23 cellular contexts compared by ENCODE assay signal in genomic region chr1:232969791-232970190, GRCh38. TPM values are rescaled to one million over a fixed set of nuclear protein-coding genes. Genes with fewer than 3 reads are reported as not detected.
DNase-seq lines count a peak whose midpoint lies in the region; ATAC-seq and TF ChIP-seq lines count a peak whose summit lies in the region.
"Had no signal": no experiment of that assay in that cellular context is flagged by ENCODE, and none has a peak within 500 bp of the region (broad histone marks: within the 10 kb centered on the region; RNA-seq: fewer than 3 reads in every experiment).

No MANE protein-coding gene starts in this region.

- no peaks in the 10 kb centered on the region for H3K27me3 Mint-ChIP-seq in natural killer cell treated with Interleukin-12 subunit alpha and Interleukin-12 subunit beta and Interleukin-15 and Interleukin-18, amount 100 ng/mL, for 72 hours
- no peaks in the 10 kb centered on the region for H3K27me3 Mint-ChIP-seq in natural killer cell (ENCODE audit: low read depth in 2 of 2)
- H3K27me3 Mint-ChIP-seq in GM23338 (ENCODE audit: insufficient read depth, low read depth, poor library complexity) = no peaks in the 10 kb centered on the region
- H3K27me3 Mint-ChIP-seq: B cell; CD4-positive, CD25-positive, alpha-beta regulatory T cell had no signal

- peaks cover 19% of the 10 kb centered on the region for H3K9me3 Mint-ChIP-seq in natural killer cell treated with Interleukin-12 subunit alpha and Interleukin-12 subunit beta and Interleukin-15 and Interleukin-18, amount 100 ng/mL, for 72 hours
- H3K9me3 Mint-ChIP-seq in natural killer cell (peaks cover 4 to 9% of the 10 kb centered on the region in 2 donors), GM23338 (peaks cover 3% of the 10 kb centered on the region; the same call in 1 of the 3 replicates)

- H3K27ac Mint-ChIP-seq in natural killer cell treated with Interleukin-12 subunit alpha and Interleukin-12 subunit beta and Interleukin-15 and Interleukin-18, amount 100 ng/mL, for 72 hours = peak overlapping the region; percentile 33 to 88
- H3K27ac Mint-ChIP-seq in natural killer cell (no peak overlapping the region), GM23338 (no peak overlapping the region)
- H3K27ac Mint-ChIP-seq: B cell had no signal

- H3K4me3 Mint-ChIP-seq in natural killer cell treated with Interleukin-12 subunit alpha and Interleukin-12 subunit beta and Interleukin-15 and Interleukin-18, amount 100 ng/mL, for 72 hours = no peak overlapping the region
- H3K4me3 Mint-ChIP-seq in natural killer cell (no peak overlapping the region), GM23338 (no peak overlapping the region)
- H3K4me3 Mint-ChIP-seq: B cell; CD4-positive, CD25-positive, alpha-beta regulatory T cell had no signal

- no peak for TF ChIP-seq CTCF in natural killer cell (IDR thresholded peaks at IDR 0.05)
- TF ChIP-seq CTCF in GM23338 (conservative IDR thresholded peaks at IDR 0.05; ENCODE audit: low read depth in 2 of 2) = no peak

- H4K20me1 ChIP-seq in GM23338 (replicated peaks; ENCODE audit: insufficient read depth) = peaks cover 19% of the 10 kb centered on the region; the same call in 1 of the 2 replicates

- H3K4me2 ChIP-seq in GM23338 = no peak overlapping the region
- H3K4me2 ChIP-seq: A549 had no signal

- H3K4me1 ChIP-seq in GM23338 (ENCODE audit: insufficient read depth) = no peaks in the 10 kb centered on the region
- H3K4me1 ChIP-seq: A549 had no signal

- H3K27me3 ChIP-seq in GM23338 (ENCODE audit: insufficient read depth) = no peaks in the 10 kb centered on the region

- no peaks in the 10 kb centered on the region for H3F3A ChIP-seq in GM23338 (replicated peaks; ENCODE audit: low read depth)

- DNase-seq in natural killer cell treated with Interleukin-12 subunit alpha and Interleukin-12 subunit beta and Interleukin-15 and Interleukin-18, amount 100 ng/mL, for 72 hours (ENCODE audit: low spot score) = no peak
- DNase-seq in natural killer cell (no peak), RPMI7951 (ENCODE audit: low read depth) (peak; percentile 23), inferior parietal cortex (ENCODE audit: extremely low spot score) (peak; percentile 30), SKM-1 (lab: John Stamatoyannopoulos, UW; ENCODE audit: unreplicated experiment) (no peak), GM23338 (ENCODE audit: low spot score) (no peak)
- DNase-seq: CD4-positive, CD25-positive, alpha-beta regulatory T cell; DMS 273 treated with DMSO at 0.1 percent for 48 hours; DMS79 treated with DMSO at 0.1 percent for 48 hours; GM23248; HCEC 1CT; KG1; NCI-H1105; NCI-H146; NCI-H2029; NCI-H345; NCI-H524; NCI-H82 had no signal

- H3K36me3 ChIP-seq in GM23338 (ENCODE audit: insufficient read depth) = peaks cover 49% of the 10 kb centered on the region

- peaks cover 23% of the 10 kb centered on the region for H3K79me2 ChIP-seq in GM23338 (replicated peaks; ENCODE audit: insufficient read depth)

- no peaks in the 10 kb centered on the region for H3K9me2 ChIP-seq in GM23338 (ENCODE audit: insufficient read depth)

- no peak overlapping the region for H2AFZ ChIP-seq in GM23338
- H2AFZ ChIP-seq: GM23248 had no signal

- no peak overlapping the region for H3K27ac ChIP-seq in GM23338 (ENCODE audit: low read depth)
- H3K27ac ChIP-seq: A549, GM23248 had no signal

- intact Hi-C loops in natural killer cell (cut with micrococcal nuclease) = no loop called here

- peaks cover 31% of the 10 kb centered on the region for H3K36me3 Mint-ChIP-seq in natural killer cell treated with Interleukin-12 subunit alpha and Interleukin-12 subunit beta and Interleukin-15 and Interleukin-18, amount 100 ng/mL, for 72 hours
- H3K36me3 Mint-ChIP-seq in natural killer cell = peaks cover 32% of the 10 kb centered on the region
- peaks cover 63% of the 10 kb centered on the region for H3K36me3 Mint-ChIP-seq in GM23338 (ENCODE audit: low read depth)

- no peak overlapping the region for H3K4me3 ChIP-seq in GM23338
- H3K4me3 ChIP-seq: A549, GM12878, GM23248 had no signal

- ATAC-seq in natural killer cell treated with Interleukin-12 subunit alpha and Interleukin-12 subunit beta and Interleukin-15 and Interleukin-18, amount 100 ng/mL, for 72 hours = no peak
- no peak for ATAC-seq in natural killer cell
- no peak for ATAC-seq in HG03520 (IDR thresholded peaks at IDR 0.05; ENCODE audit: unreplicated experiment)
- ATAC-seq in GM23338 = no peak
- ATAC-seq: A549, Panc1 had no signal

- peaks cover 9 to 15% of the 10 kb centered on the region in 2 donors for H3K4me1 Mint-ChIP-seq in natural killer cell treated with Interleukin-12 subunit alpha and Interleukin-12 subunit beta and Interleukin-15 and Interleukin-18, amount 100 ng/mL, for 72 hours (ENCODE audit: low read depth in 2 of 2)
- H3K4me1 Mint-ChIP-seq in natural killer cell (peaks cover 12 to 17% of the 10 kb centered on the region in 2 donors), GM23338 (no peaks in the 10 kb centered on the region)

TF ChIP-seq in GM23338, 12 proteins besides CTCF, POLR2A, EP300 and RAD21 (continues in another document):
- TF ChIP-seq ZNF114 (CRISPR knock-in tag; IDR thresholded peaks at IDR 0.05) (no peak), NANOG (IDR thresholded peaks at IDR 0.05; ENCODE audit: borderline replicate concordance) (no peak), ZNF462 (CRISPR knock-in tag; IDR thresholded peaks at IDR 0.05) (no peak), CREB1 (CRISPR knock-in tag; IDR thresholded peaks at IDR 0.05; ENCODE audit: low read depth) (no peak), POLR2AphosphoS5 (IDR thresholded peaks at IDR 0.05; ENCODE audit: low read depth) (no peak)

RNA-seq across cellular contexts. Expression of gene NTPCR, which starts 19.4 kb away (rescaled TPM):
- 10 to 100 TPM; 27.4 to 41.6 TPM for total RNA-seq in natural killer cell treated with Interleukin-12 subunit alpha and Interleukin-12 subunit beta and Interleukin-15 and Interleukin-18, amount 100 ng/mL, for 72 hours
- total RNA-seq in natural killer cell = 10 to 100 TPM; 12.9 to 25.7 (median 17.4) TPM
- 18.1 and 24.2 TPM in 2 replicates for total RNA-seq in RPMI7951 (2014; rRNA removed; shearing (Covaris generic))
- 64.1 and 80.7 TPM in 2 replicates for total RNA-seq in GM23338 (2014; rRNA removed; shearing (Covaris generic))
- polyA plus RNA-seq in GM23338 (2016; fragmentation: Nextera tagmentation; extraction: Ambion mirVana) = 150 TPM in 2 replicates

Comparison
In these comparisons a context has a peak if more than half of its experiments do, and no peak if none do; other contexts are left out.
1. H3K27ac Mint-ChIP-seq: peak in natural killer cell treated with Interleukin-12 subunit alpha and Interleukin-12 subunit beta and Interleukin-15 and Interleukin-18, amount 100 ng/mL, for 72 hours (2 of 2); none in natural killer cell (0 of 2) and GM23338 (single experiment).
2. DNase-seq: peak in RPMI7951 (single experiment) and inferior parietal cortex (single experiment); none in natural killer cell treated with Interleukin-12 subunit alpha and Interleukin-12 subunit beta and Interleukin-15 and Interleukin-18, amount 100 ng/mL, for 72 hours (single experiment), natural killer cell (single experiment), SKM-1 (single experiment) and GM23338 (single experiment).